1 cellular context compared by ENCODE assay signal in the genomic region with DNA sequence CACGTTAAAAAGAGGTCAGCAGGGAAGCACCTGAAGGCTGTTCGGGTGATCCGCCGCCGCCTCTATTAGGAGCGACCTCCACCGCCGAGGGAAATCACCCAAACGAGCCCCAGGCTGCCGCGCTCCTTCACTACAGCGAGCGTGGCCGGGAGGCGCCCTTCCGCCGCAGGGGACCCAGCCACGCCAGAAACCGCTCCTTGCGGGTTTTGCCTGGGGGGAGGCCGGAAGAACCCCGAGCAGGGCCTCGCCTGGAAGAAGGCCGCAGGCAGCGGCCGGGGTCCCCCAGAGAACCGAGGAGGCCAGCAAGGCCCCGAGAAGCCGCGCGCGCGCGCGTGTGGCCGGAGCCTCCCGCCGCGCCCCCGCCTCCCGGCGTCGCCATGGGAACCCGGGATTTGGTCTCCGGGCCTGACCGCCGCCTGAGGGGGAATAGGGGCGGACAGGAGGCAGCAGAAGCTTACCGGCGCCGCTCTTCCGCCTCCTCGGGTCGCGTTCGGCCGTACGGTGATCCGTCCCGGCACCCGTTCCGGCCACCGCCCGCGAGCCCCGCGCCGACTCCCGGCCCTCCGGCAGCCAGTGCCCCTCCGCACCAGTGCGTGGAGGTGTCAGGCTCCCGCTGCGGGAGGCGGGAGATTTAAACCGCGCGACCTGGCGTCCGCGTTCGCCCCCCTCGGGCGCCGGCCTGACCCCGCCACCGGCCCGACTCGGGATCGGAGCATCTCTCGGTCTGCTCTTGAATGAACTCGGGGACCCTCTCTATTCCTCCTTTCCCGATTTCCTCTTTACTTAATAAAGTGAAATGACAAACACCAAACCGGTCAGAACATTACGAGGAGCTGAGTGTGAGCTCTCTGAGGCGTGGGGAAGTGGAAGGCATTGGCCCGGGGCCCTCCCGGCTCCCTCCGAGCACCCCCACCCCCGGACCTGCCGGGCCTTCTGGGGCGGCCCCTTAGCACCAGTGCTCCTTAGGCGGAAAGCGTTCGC.
TF ChIP-seq lines count a peak whose summit lies in the region.

TSS of gene ICA1L (minus strand) at position 606 of the 981 bp plus-strand sequence. CDS start 42,757 bp downstream, outside the sequence.

TF ChIP-seq in GM12878, 131 proteins besides CTCF, POLR2A, EP300 and RAD21 (continued from another document and continues in another):
- TF ChIP-seq YY1 (IDR thresholded peaks at IDR 0.05; ENCODE audit: low read depth, low read length) (no peak), CBFB (IDR thresholded peaks at IDR 0.05; ENCODE audit: low read depth) (peak; percentile 40), POLR2AphosphoS2 (IDR thresholded peaks at IDR 0.05; ENCODE audit: low read depth, low read length) (no peak), ZNF687 (IDR thresholded peaks at IDR 0.05) (no peak), RAD51 (IDR thresholded peaks at IDR 0.05) (no peak; the same call in 1 of the 2 replicates), GABPA (IDR thresholded peaks at IDR 0.05; ENCODE audit: low read depth) (no peak), NFXL1 (IDR thresholded peaks at IDR 0.05; ENCODE audit: borderline replicate concordance) (no peak), NFYA (IDR thresholded peaks at IDR 0.05; ENCODE audit: borderline replicate concordance, low read depth, low read length) (no peak), ETV6 (conservative IDR thresholded peaks at IDR 0.05 in 1 of 2, IDR thresholded peaks at IDR 0.05 in 1 of 2; ENCODE audit: borderline replicate concordance in 1 of 2, low read depth in 1 of 2) (0 out of 4 replicates have a peak, but pooled peaks of 1 of the 2 experiments have one; percentile 5), STAT3 (IDR thresholded peaks at IDR 0.05; ENCODE audit: low read depth, low read length) (no peak), GATAD2B (conservative IDR thresholded peaks at IDR 0.05; ENCODE audit: low read depth) (peak; percentile 94), ZNF622 (IDR thresholded peaks at IDR 0.05) (no peak), ZNF274 (IDR thresholded peaks at IDR 0.05; ENCODE audit: insufficient read depth, insufficient read length) (no peak), EZH2 (IDR thresholded peaks at IDR 0.05; ENCODE audit: borderline replicate concordance, control insufficient read depth, low read depth, low read length) (no peak), FOXM1 (IDR thresholded peaks at IDR 0.05; ENCODE audit: low read depth, low read length) (no peak; the same call in 1 of the 2 replicates), DPF2 (IDR thresholded peaks at IDR 0.05) (peak; percentile 86), NFIC (IDR thresholded peaks at IDR 0.05; ENCODE audit: low read depth, low read length) (no peak), YBX1 (IDR thresholded peaks at IDR 0.05) (no peak), SMAD1 (IDR thresholded peaks at IDR 0.05; ENCODE audit: low read depth, partially characterized antibody) (no peak), HDGF (IDR thresholded peaks at IDR 0.05) (no peak), WRNIP1 (IDR thresholded peaks at IDR 0.05; ENCODE audit: borderline replicate concordance, low read depth, low read length) (no peak), ZBTB11 (CRISPR knock-in tag; IDR thresholded peaks at IDR 0.05) (no peak), SREBF2 (IDR thresholded peaks at IDR 0.05; ENCODE audit: low read length) (no peak), POU2F2 (IDR thresholded peaks at IDR 0.05; ENCODE audit: borderline replicate concordance, low read depth, low read length) (0 out of 3 replicates have a peak, but pooled peaks have one; percentile 8), ESRRA (IDR thresholded peaks at IDR 0.05; ENCODE audit: low read length) (no peak), KLF5 (IDR thresholded peaks at IDR 0.05; ENCODE audit: partially characterized antibody) (no peak), SPI1 (IDR thresholded peaks at IDR 0.05; ENCODE audit: borderline replicate concordance, insufficient read depth, low read depth, low read length) (no peak), CHD2 (IDR thresholded peaks at IDR 0.05; ENCODE audit: borderline replicate concordance, low read depth, low read length) (peak; percentile 24; the same call in 1 of the 2 replicates), RELA (IDR thresholded peaks at IDR 0.05; ENCODE audit: borderline replicate concordance, partially characterized antibody) (no peak), CHD1 (IDR thresholded peaks at IDR 0.05; ENCODE audit: low read depth, low read length) (no peak), BHLHE40 (IDR thresholded peaks at IDR 0.05; ENCODE audit: borderline replicate concordance in 1 of 2, low read depth in 2 of 2, low read length in 1 of 2) (peak in 1 of 2 experiments; percentile 45; a peak in 3 of 4 replicates), RUNX3 (IDR thresholded peaks at IDR 0.05; ENCODE audit: low read length) (peak; percentile 64), CBX5 (IDR thresholded peaks at IDR 0.05; ENCODE audit: low read depth) (peak; percentile 34; the same call in 1 of the 2 replicates), FOS (IDR thresholded peaks at IDR 0.05; ENCODE audit: borderline replicate concordance, extremely low read depth, insufficient read length) (no peak), SIX5 (IDR thresholded peaks at IDR 0.05; ENCODE audit: low read depth, low read length, severe bottlenecking) (no peak), POLR2AphosphoS5 (IDR thresholded peaks at IDR 0.05; ENCODE audit: low read length) (no peak), ASH2L (IDR thresholded peaks at IDR 0.05; ENCODE audit: borderline replicate concordance, low read depth) (peak; percentile 96; the same call in 1 of the 2 replicates), JUND (IDR thresholded peaks at IDR 0.05; ENCODE audit: low read depth, low read length) (no peak), JUNB (IDR thresholded peaks at IDR 0.05) (no peak), ATF7 (IDR thresholded peaks at IDR 0.05; ENCODE audit: low read depth) (no peak; the same call in 1 of the 2 replicates), IKZF2 (IDR thresholded peaks at IDR 0.05) (peak in 1 of 2 experiments; percentile 33; a peak in 1 of 4 replicates), TCF3 (IDR thresholded peaks at IDR 0.05; ENCODE audit: borderline replicate concordance, insufficient read depth, low read depth, low read length) (no peak), RBBP5 (conservative IDR thresholded peaks at IDR 0.05) (no peak), KAT2A (conservative IDR thresholded peaks at IDR 0.05; ENCODE audit: control insufficient read depth, low read depth, low read length) (no peak), PML (IDR thresholded peaks at IDR 0.05; ENCODE audit: low read length) (no peak; the same call in 1 of the 2 replicates), SRF (IDR thresholded peaks at IDR 0.05; ENCODE audit: low read depth in 2 of 2, low read length in 2 of 2) (no peak), E2F4 (IDR thresholded peaks at IDR 0.05; ENCODE audit: low read depth, low read length) (peak; percentile 89), PAX8 (IDR thresholded peaks at IDR 0.05) (no peak)
- TF ChIP-seq, protein P1, sequence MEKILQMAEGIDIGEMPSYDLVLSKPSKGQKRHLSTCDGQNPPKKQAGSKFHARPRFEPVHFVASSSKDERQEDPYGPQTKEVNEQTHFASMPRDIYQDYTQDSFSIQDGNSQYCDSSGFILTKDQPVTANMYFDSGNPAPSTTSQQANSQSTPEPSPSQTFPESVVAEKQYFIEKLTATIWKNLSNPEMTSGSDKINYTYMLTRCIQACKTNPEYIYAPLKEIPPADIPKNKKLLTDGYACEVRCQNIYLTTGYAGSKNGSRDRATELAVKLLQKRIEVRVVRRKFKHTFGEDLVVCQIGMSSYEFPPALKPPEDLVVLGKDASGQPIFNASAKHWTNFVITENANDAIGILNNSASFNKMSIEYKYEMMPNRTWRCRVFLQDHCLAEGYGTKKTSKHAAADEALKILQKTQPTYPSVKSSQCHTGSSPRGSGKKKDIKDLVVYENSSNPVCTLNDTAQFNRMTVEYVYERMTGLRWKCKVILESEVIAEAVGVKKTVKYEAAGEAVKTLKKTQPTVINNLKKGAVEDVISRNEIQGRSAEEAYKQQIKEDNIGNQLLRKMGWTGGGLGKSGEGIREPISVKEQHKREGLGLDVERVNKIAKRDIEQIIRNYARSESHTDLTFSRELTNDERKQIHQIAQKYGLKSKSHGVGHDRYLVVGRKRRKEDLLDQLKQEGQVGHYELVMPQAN (conservative IDR thresholded peaks at IDR 0.05) = peak; percentile 93
- TF ChIP-seq, protein P2, sequence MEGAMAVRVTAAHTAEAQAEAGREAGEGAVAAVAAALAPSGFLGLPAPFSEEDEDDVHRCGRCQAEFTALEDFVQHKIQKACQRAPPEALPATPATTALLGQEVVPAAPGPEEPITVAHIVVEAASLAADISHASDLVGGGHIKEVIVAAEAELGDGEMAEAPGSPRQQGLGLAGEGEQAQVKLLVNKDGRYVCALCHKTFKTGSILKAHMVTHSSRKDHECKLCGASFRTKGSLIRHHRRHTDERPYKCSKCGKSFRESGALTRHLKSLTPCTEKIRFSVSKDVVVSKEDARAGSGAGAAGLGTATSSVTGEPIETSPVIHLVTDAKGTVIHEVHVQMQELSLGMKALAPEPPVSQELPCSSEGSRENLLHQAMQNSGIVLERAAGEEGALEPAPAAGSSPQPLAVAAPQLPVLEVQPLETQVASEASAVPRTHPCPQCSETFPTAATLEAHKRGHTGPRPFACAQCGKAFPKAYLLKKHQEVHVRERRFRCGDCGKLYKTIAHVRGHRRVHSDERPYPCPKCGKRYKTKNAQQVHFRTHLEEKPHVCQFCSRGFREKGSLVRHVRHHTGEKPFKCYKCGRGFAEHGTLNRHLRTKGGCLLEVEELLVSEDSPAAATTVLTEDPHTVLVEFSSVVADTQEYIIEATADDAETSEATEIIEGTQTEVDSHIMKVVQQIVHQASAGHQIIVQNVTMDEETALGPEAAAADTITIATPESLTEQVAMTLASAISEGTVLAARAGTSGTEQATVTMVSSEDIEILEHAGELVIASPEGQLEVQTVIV (IDR thresholded peaks at IDR 0.05; ENCODE audit: borderline replicate concordance, partially characterized antibody) = no peak
- TF ChIP-seq, protein P3, sequence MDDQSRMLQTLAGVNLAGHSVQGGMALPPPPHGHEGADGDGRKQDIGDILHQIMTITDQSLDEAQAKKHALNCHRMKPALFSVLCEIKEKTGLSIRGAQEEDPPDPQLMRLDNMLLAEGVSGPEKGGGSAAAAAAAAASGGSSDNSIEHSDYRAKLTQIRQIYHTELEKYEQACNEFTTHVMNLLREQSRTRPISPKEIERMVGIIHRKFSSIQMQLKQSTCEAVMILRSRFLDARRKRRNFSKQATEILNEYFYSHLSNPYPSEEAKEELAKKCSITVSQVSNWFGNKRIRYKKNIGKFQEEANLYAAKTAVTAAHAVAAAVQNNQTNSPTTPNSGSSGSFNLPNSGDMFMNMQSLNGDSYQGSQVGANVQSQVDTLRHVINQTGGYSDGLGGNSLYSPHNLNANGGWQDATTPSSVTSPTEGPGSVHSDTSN (IDR thresholded peaks at IDR 0.05; ENCODE audit: insufficient replicate concordance, low read depth, low read length) = no peak
